Comparison of ENCODE assay signal across 27 cellular contexts in genomic region chr2:42895796-42896145, GRCh38.
"Had no signal": no experiment of that assay in that cellular context is flagged by ENCODE, and none has a peak within 500 bp of the region (broad histone marks: within the 10 kb centered on the region; RNA-seq: fewer than 3 reads in every experiment).

No MANE protein-coding gene starts in this region.

- H3K36me3 ChIP-seq: colonic mucosa, gastroesophageal sphincter, right lobe of liver, uterus had no signal

- H3K9me3 ChIP-seq: body of pancreas, colonic mucosa, gastroesophageal sphincter, right lobe of liver, testis, uterus had no signal

- H3K9ac ChIP-seq: parathyroid adenoma had no signal

- H3K4me2 ChIP-seq: hepatocyte had no signal

- ATAC-seq: body of pancreas; gastroesophageal sphincter; left cardiac atrium; left ventricle myocardium superior; naive thymus-derived CD4-positive, alpha-beta T cell; right lobe of liver; stimulated activated naive CD8-positive, alpha-beta T cell treated with anti-CD3 and anti-CD28 coated beads, Interleukin-15, Interleukin-2, amounts not matched to agents 100 U/mL and 50 U/mL, for 24 hours had no signal

- H2AFZ ChIP-seq: hepatocyte, parathyroid adenoma had no signal

- H3K27ac ChIP-seq: body of pancreas, colonic mucosa, dorsolateral prefrontal cortex, hepatocyte, parathyroid adenoma, right lobe of liver, testis, VCaP had no signal

- H3K4me1 ChIP-seq: body of pancreas, colonic mucosa, parathyroid adenoma, right lobe of liver had no signal

- H3K27me3 ChIP-seq: body of pancreas, colonic mucosa, dorsolateral prefrontal cortex, gastroesophageal sphincter, hepatocyte, right lobe of liver, testis, uterus had no signal

- DNase-seq: activated CD8-positive, alpha-beta memory T cell treated with anti-CD3 and anti-CD28 coated beads for 24 hours; activated effector memory CD4-positive, alpha-beta T cell treated with Interleukin-2 at 50 U/mL for 16 hours; activated naive CD4-positive, alpha-beta T cell treated with Interleukin-2 at 50 U/mL for 16 hours; anterior cingulate cortex; body of pancreas; cerebellar nuclear complex; colonic mucosa; dorsolateral prefrontal cortex; effector memory CD4-positive, alpha-beta T cell; erythroblast; left cardiac atrium; left ventricle myocardium superior; midbrain; naive thymus-derived CD4-positive, alpha-beta T cell; nucleus accumbens; right lobe of liver; stimulated activated CD4-positive, alpha-beta T cell treated with anti-CD3 and anti-CD28 coated beads, Interleukin-12 subunit alpha, Interleukin-12 subunit beta, amount 100 ng/mL, for 4 hours; stimulated activated CD4-positive, alpha-beta T cell treated with anti-CD3 and anti-CD28 coated beads, Interleukin-4, amount 100 ng/mL, for 1 hour; stimulated activated naive CD8-positive, alpha-beta T cell treated with anti-CD3 and anti-CD28 coated beads, Interleukin-15, Interleukin-2, amounts not matched to agents 100 U/mL and 50 U/mL, for 24 hours; testis; trophoblast cell had no signal

- H3K4me3 ChIP-seq: body of pancreas, colonic mucosa, dorsolateral prefrontal cortex, gastroesophageal sphincter, hepatocyte, right lobe of liver, skin epidermis, testis, uterus had no signal
